16 cellular contexts compared by ENCODE assay signal in the genomic region with DNA sequence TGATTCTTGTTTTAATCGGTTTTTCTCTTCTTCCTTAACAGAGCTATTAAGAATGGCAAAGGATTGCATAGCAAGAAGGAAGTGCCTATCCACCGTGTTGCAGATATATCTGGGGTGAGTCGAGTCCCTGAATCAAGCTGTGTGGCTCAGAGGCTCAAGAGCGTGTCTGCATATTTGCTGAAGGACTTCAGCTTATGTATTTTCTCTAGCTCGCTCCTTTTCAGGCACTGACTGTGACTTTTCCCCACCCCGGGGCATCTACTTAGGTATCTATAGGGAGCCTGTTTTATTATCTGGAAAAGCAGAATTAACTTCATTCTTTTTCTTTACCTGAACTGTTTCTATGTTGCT.
A peak's percentile ranks its signal among the peaks of the same experiment; 100 is the strongest.
DNase-seq lines count a peak whose midpoint lies in the region; ATAC-seq, FAIRE-seq and TF ChIP-seq lines count a peak whose summit lies in the region.
"Had no signal": no experiment of that assay in that cellular context is flagged by ENCODE, and none has a peak within 500 bp of the region (broad histone marks: within the 10 kb centered on the region; RNA-seq: fewer than 3 reads in every experiment).

No MANE protein-coding gene starts in this region.

- H3K27ac ChIP-seq in HEK293 (ENCODE audit: extremely low read depth, low read depth, low read length) (no peak overlapping the region), mesodermal cell (ENCODE audit: low read depth, low read length, severe bottlenecking) (peak overlapping the region; percentile 44), neuronal stem cell (replicated peaks; ENCODE audit: low read length) (no peak overlapping the region)
- H3K27ac ChIP-seq: C4-2B, esophagus muscularis mucosa had no signal

- no peak overlapping the region for H3K9ac ChIP-seq in neuronal stem cell (ENCODE audit: low read depth, low read length, poor library complexity)

- no peak overlapping the region for H2BK5ac ChIP-seq in neuronal stem cell (ENCODE audit: low read length)

- no peak for TF ChIP-seq CTCF in HEK293 (tag by site-specific recombination; IDR thresholded peaks at IDR 0.05)
- no peak for TF ChIP-seq CTCF in bronchial epithelial cell (IDR thresholded peaks at IDR 0.05; ENCODE audit: insufficient read depth, low read length, severe bottlenecking)

- no peak overlapping the region for H3K23ac ChIP-seq in neuronal stem cell (ENCODE audit: low read depth, low read length, poor library complexity)

- WGBS in mesodermal cell (ENCODE audit: insufficient coverage in 2 of 2), 2 experiments: 70 to 78% methylated on average over 4 of the region's 6 CpGs
- WGBS in neuronal stem cell (ENCODE audit: extremely low coverage in 2 of 2, insufficient read length in 2 of 2, insufficient replicate concordance in 1 of 2), 2 donors: no CpG with 5 or more reads among the region's 6 CpGs

- H2BK12ac ChIP-seq in neuronal stem cell (ENCODE audit: low read length): no peak overlapping the region

- H3K4ac ChIP-seq in neuronal stem cell (ENCODE audit: low read length): no peak overlapping the region

- no peak overlapping the region for H3K14ac ChIP-seq in neuronal stem cell (ENCODE audit: low read length)

- H3K36me3 ChIP-seq in HEK293 (ENCODE audit: control insufficient read depth in 2 of 2, insufficient read depth in 1 of 2, low read length in 2 of 2): no peaks in the 10 kb centered on the region
- H3K36me3 ChIP-seq in bronchial epithelial cell (ENCODE audit: control insufficient read depth, insufficient read depth, low read length): peaks cover 2% of the 10 kb centered on the region
- peaks cover 4% of the 10 kb centered on the region for H3K36me3 ChIP-seq in mesodermal cell (ENCODE audit: control insufficient read depth, insufficient read depth, low read length)
- H3K36me3 ChIP-seq in neuronal stem cell (replicated peaks in 1 of 2; ENCODE audit: control insufficient read depth in 2 of 2, insufficient read depth in 2 of 2, low read length in 2 of 2): peaks cover 0 to 3% of the 10 kb centered on the region in 2 donors

- no peak overlapping the region for H2AFZ ChIP-seq in neuronal stem cell (ENCODE audit: low read length)

- peaks cover 32% of the 10 kb centered on the region for H3K4me1 ChIP-seq in HEK293 (ENCODE audit: control insufficient read depth, insufficient read depth, low read length)
- H3K4me1 ChIP-seq in mesodermal cell (ENCODE audit: control insufficient read depth, insufficient read depth, low read length, poor library complexity, severe bottlenecking): peaks cover 65% of the 10 kb centered on the region
- peaks cover 18 to 22% of the 10 kb centered on the region in 2 donors for H3K4me1 ChIP-seq in neuronal stem cell (ENCODE audit: control insufficient read depth in 2 of 2, insufficient read depth in 1 of 2, low read depth in 1 of 2, low read length in 2 of 2)

- no peak overlapping the region for H4K91ac ChIP-seq in neuronal stem cell (ENCODE audit: low read depth, low read length, poor library complexity)

- no peak overlapping the region for H3K18ac ChIP-seq in neuronal stem cell (ENCODE audit: low read length)

- no peaks in the 10 kb centered on the region for H3K27me3 ChIP-seq in bronchial epithelial cell (ENCODE audit: control insufficient read depth, insufficient read depth, low read length)
- no peaks in the 10 kb centered on the region for H3K27me3 ChIP-seq in neuronal stem cell (ENCODE audit: control insufficient read depth in 3 of 3, insufficient read depth in 3 of 3, low read depth in 1 of 3, low read length in 3 of 3)
- H3K27me3 ChIP-seq: esophagus muscularis mucosa had no signal

- H3K4me2 ChIP-seq in neuronal stem cell (ENCODE audit: insufficient read depth, low read length, poor library complexity, severe bottlenecking): no peak overlapping the region

- POLR2A ChIA-PET in HEK293 (lab: Yijun Ruan, JAX): no interaction called here

- CTCF ChIA-PET in HEK293 (lab: Yijun Ruan, JAX): interaction anchor here (1.9 kb wide), 1 partner anchor 11 kb away, joined by 4 read pairs; no protein-coding TSS in a partner anchor

- peak; percentile 62 for DNase-seq in EH (ENCODE audit: low read depth)
- DNase-seq in bronchial epithelial cell (ENCODE audit: low read depth): peak; percentile 15
- DNase-seq in neuronal stem cell (ENCODE audit: low spot score): no peak
- DNase-seq: anterior cingulate cortex; cortex of kidney; glutamatergic neuron; kidney glomerular epithelial cell; NK-92 treated with Interleukin-12 subunit alpha and Interleukin-12 subunit beta, amount 100 ng/mL, for 24 hours had no signal

- no peak overlapping the region for H2AK5ac ChIP-seq in neuronal stem cell (ENCODE audit: low read depth, low read length)

- H3K79me1 ChIP-seq in neuronal stem cell (ENCODE audit: low read depth, low read length): no peaks in the 10 kb centered on the region

- H2BK15ac ChIP-seq in neuronal stem cell (ENCODE audit: low read length): no peak overlapping the region

- no peak for ATAC-seq in HG03439 (IDR thresholded peaks at IDR 0.05; ENCODE audit: unreplicated experiment)
- no peak for ATAC-seq in GM21423 (IDR thresholded peaks at IDR 0.05; ENCODE audit: unreplicated experiment)
- ATAC-seq: Right ventricle myocardium inferior had no signal

- FAIRE-seq in bronchial epithelial cell (lab: Jason Lieb, UNC): no peak
- FAIRE-seq: HTR-8/SVneo had no signal

- H3K9me3 ChIP-seq in HEK293 (ENCODE audit: control insufficient read depth, insufficient read depth, low read depth, low read length) (no peaks in the 10 kb centered on the region), mesodermal cell (ENCODE audit: control insufficient read depth, low read length) (no peaks in the 10 kb centered on the region), neuronal stem cell (replicated peaks in 1 of 2; ENCODE audit: control insufficient read depth in 2 of 2, insufficient read depth in 1 of 2, low read depth in 1 of 2, low read length in 2 of 2) (no peaks in the 10 kb centered on the region)
- H3K9me3 ChIP-seq: esophagus muscularis mucosa had no signal

- no peak overlapping the region for H4K8ac ChIP-seq in neuronal stem cell (ENCODE audit: low read depth, low read length)

- H3K4me3 ChIP-seq in HEK293 (ENCODE audit: low read depth, low read length): no peak overlapping the region
- H3K4me3 ChIP-seq in bronchial epithelial cell (ENCODE audit: low read depth, low read length): no peak overlapping the region
- H3K4me3 ChIP-seq in mesodermal cell (ENCODE audit: extremely low read depth, insufficient read depth, low read length, poor library complexity, severe bottlenecking): no peak overlapping the region
- no peak overlapping the region for H3K4me3 ChIP-seq in neuronal stem cell (ENCODE audit: low read length in 2 of 2)
- H3K4me3 ChIP-seq: esophagus muscularis mucosa had no signal

- no peak overlapping the region for H2BK120ac ChIP-seq in neuronal stem cell (ENCODE audit: low read depth, low read length)

TF ChIP-seq in HEK293, 187 proteins besides CTCF, POLR2A, EP300 and RAD21:
- TF ChIP-seq ZNF19 (tag by site-specific recombination; IDR thresholded peaks at IDR 0.05; ENCODE audit: low read depth) (no peak), ZNF530 (tag by site-specific recombination; IDR thresholded peaks at IDR 0.05; ENCODE audit: low read depth) (no peak), ZIC2 (tag by site-specific recombination; IDR thresholded peaks at IDR 0.05) (0 out of 2 replicates have a peak, but pooled peaks have one; percentile 12)
